18 cellular contexts compared by ENCODE assay signal in genomic region chr6:104702126-104702841, GRCh38.
DNase-seq lines count a peak whose midpoint lies in the region; ATAC-seq and TF ChIP-seq lines count a peak whose summit lies in the region.
"Had no signal": no experiment of that assay in that cellular context is flagged by ENCODE, and none has a peak within 500 bp of the region (broad histone marks: within the 10 kb centered on the region; RNA-seq: fewer than 3 reads in every experiment).

No MANE protein-coding gene starts in this region.

- H3K9me2 ChIP-seq in SK-N-SH: no peaks in the 10 kb centered on the region

- intact Hi-C loops in uterus (cut with DNase I; ENCODE audit: low total_unique reads): no loop called here

- H3K9ac ChIP-seq in SK-N-SH: no peak overlapping the region
- H3K9ac ChIP-seq: BLaER1 treated with 17β-estradiol and CSF1 and Interleukin-3, amounts not matched to agents 10 nM and 100 nM had no signal

- no peak; the same call in 1 of the 2 replicates for TF ChIP-seq RAD21 in SK-N-SH (IDR thresholded peaks at IDR 0.05; ENCODE audit: low read length)

- H3K27ac ChIP-seq in SK-N-SH (ENCODE audit: low read depth in 2 of 2, low read length in 1 of 2): peak overlapping the region in 1 of 2 experiments; percentile 72; a peak in 2 of 4 replicates
- no peak overlapping the region for H3K27ac ChIP-seq in uterus

- DNase-seq in G401 (ENCODE audit: low spot score) (peak; percentile 59), SK-N-SH (peak; percentile 44), endothelial cell (ENCODE audit: low spot score) (no peak), osteocyte (ENCODE audit: extremely low spot score, unreplicated experiment) (no peak), uterus (no peak), NAMALWA (ENCODE audit: low spot score) (no peak)
- no peak for DNase-seq in activated CD8-positive, alpha-beta T cell treated with anti-CD3 and anti-CD28 coated beads, Interleukin-2, amount 10 ng/mL, durations not matched to agents 7 days and 5 days
- DNase-seq: CD8-positive, alpha-beta memory T cell; DMS79 treated with DMSO at 0.1 percent for 48 hours; MV-4-11; NCI-H1417; NCI-H187; NCI-H2107; NCI-H510A; NCI-H748 treated with DMSO at 0.1 percent for 48 hours; SHP77 had no signal

- H3K79me2 ChIP-seq in SK-N-SH (ENCODE audit: insufficient read depth): no peaks in the 10 kb centered on the region

- no peak overlapping the region for H2AFZ ChIP-seq in SK-N-SH (ENCODE audit: low read depth)

- H3K4me3 Mint-ChIP-seq in endothelial cell (ENCODE audit: unreplicated experiment) (no peak overlapping the region), osteocyte (ENCODE audit: unreplicated experiment) (no peak overlapping the region)
- H3K4me3 Mint-ChIP-seq in activated CD8-positive, alpha-beta T cell treated with anti-CD3 and anti-CD28 coated beads, Interleukin-2, amount 10 ng/mL, durations not matched to agents 7 days and 5 days: no peak overlapping the region
- H3K4me3 Mint-ChIP-seq: CD8-positive, alpha-beta memory T cell had no signal

- H3K27ac Mint-ChIP-seq in endothelial cell (ENCODE audit: unreplicated experiment) (peak overlapping the region; percentile 81), osteocyte (ENCODE audit: unreplicated experiment) (peak overlapping the region; percentile 2)
- H3K27ac Mint-ChIP-seq in activated CD8-positive, alpha-beta T cell treated with anti-CD3 and anti-CD28 coated beads, Interleukin-2, amount 10 ng/mL, durations not matched to agents 7 days and 5 days: no peak overlapping the region

- no peak overlapping the region for H3K4me3 ChIP-seq in SK-N-SH (ENCODE audit: low read depth in 2 of 2, low read length in 1 of 2)
- no peak overlapping the region for H3K4me3 ChIP-seq in uterus
- H3K4me3 ChIP-seq: BLaER1 treated with 17β-estradiol and CSF1 and Interleukin-3, amounts not matched to agents 10 nM and 100 nM; HAP-1 had no signal

- H3K9me3 Mint-ChIP-seq in endothelial cell (ENCODE audit: unreplicated experiment): no peaks in the 10 kb centered on the region
- peaks cover 3% of the 10 kb centered on the region for H3K9me3 Mint-ChIP-seq in osteocyte (ENCODE audit: unreplicated experiment)
- no peaks in the 10 kb centered on the region for H3K9me3 Mint-ChIP-seq in activated CD8-positive, alpha-beta T cell treated with anti-CD3 and anti-CD28 coated beads, Interleukin-2, amount 10 ng/mL, durations not matched to agents 7 days and 5 days (ENCODE audit: insufficient read depth)
- H3K9me3 Mint-ChIP-seq: CD8-positive, alpha-beta memory T cell had no signal

- peak in 1 of 2 experiments; percentile 72; a peak in 2 of 4 replicates for TF ChIP-seq EP300 in SK-N-SH (IDR thresholded peaks at IDR 0.05; ENCODE audit: borderline replicate concordance in 1 of 2, low read depth in 1 of 2, low read length in 1 of 2)

- H3K27me3 Mint-ChIP-seq in endothelial cell (ENCODE audit: unreplicated experiment) (peaks cover 7% of the 10 kb centered on the region), osteocyte (ENCODE audit: unreplicated experiment) (no peaks in the 10 kb centered on the region)
- no peaks in the 10 kb centered on the region for H3K27me3 Mint-ChIP-seq in activated CD8-positive, alpha-beta T cell treated with anti-CD3 and anti-CD28 coated beads, Interleukin-2, amount 10 ng/mL, durations not matched to agents 7 days and 5 days (ENCODE audit: low read depth)

- no peak overlapping the region for H3K4me2 ChIP-seq in SK-N-SH

- H3K4me1 Mint-ChIP-seq in endothelial cell (ENCODE audit: unreplicated experiment) (peaks cover 64% of the 10 kb centered on the region), osteocyte (ENCODE audit: unreplicated experiment) (peaks cover 58% of the 10 kb centered on the region)
- H3K4me1 Mint-ChIP-seq in activated CD8-positive, alpha-beta T cell treated with anti-CD3 and anti-CD28 coated beads, Interleukin-2, amount 10 ng/mL, durations not matched to agents 7 days and 5 days (ENCODE audit: low read depth): peaks cover 36% of the 10 kb centered on the region

- POLR2A ChIA-PET in SK-N-SH (lab: Yijun Ruan, JAX): no interaction called here
- POLR2A ChIA-PET in activated CD8-positive, alpha-beta T cell treated with anti-CD3 and anti-CD28 coated beads, Interleukin-2, amount 10 ng/mL, durations not matched to agents 7 days and 5 days (lab: Charles Lee): no interaction called here

- CTCF ChIA-PET in SK-N-SH (lab: Yijun Ruan, JAX): interaction anchor here (0.8 to 1.3 kb wide), 2 partner anchors 26 to 274 kb away, joined by 3 read pairs; no protein-coding TSS in a partner anchor
- CTCF ChIA-PET in activated CD8-positive, alpha-beta T cell treated with anti-CD3 and anti-CD28 coated beads, Interleukin-2, amount 10 ng/mL, durations not matched to agents 7 days and 5 days (lab: Charles Lee): interaction anchor here (1.2 to 1.5 kb wide), 2 partner anchors 10 to 12 kb away, joined by 3 to 4 read pairs; no protein-coding TSS in a partner anchor

- in situ Hi-C loops in G401 (cut with HindIII; ENCODE audit: low sequenced_read_pairs): no loop called here

- H3K36me3 Mint-ChIP-seq in endothelial cell (ENCODE audit: low read depth, unreplicated experiment) (no peaks in the 10 kb centered on the region), osteocyte (ENCODE audit: unreplicated experiment) (no peaks in the 10 kb centered on the region)
- H3K36me3 Mint-ChIP-seq in activated CD8-positive, alpha-beta T cell treated with anti-CD3 and anti-CD28 coated beads, Interleukin-2, amount 10 ng/mL, durations not matched to agents 7 days and 5 days (ENCODE audit: low read depth): peaks cover 3% of the 10 kb centered on the region
- H3K36me3 Mint-ChIP-seq: CD8-positive, alpha-beta memory T cell had no signal

- peaks cover 4% of the 10 kb centered on the region for H3F3A ChIP-seq in SK-N-SH (replicated peaks; ENCODE audit: insufficient read depth)

- peaks cover 6 to 8% of the 10 kb centered on the region in 2 experiments; a peak in 3 of 4 replicates for H3K4me1 ChIP-seq in SK-N-SH (ENCODE audit: control insufficient read depth in 1 of 2, insufficient read depth in 2 of 2, low read depth in 1 of 2, low read length in 1 of 2)
- no peaks in the 10 kb centered on the region for H3K4me1 ChIP-seq in uterus
- H3K4me1 ChIP-seq: HAP-1 had no signal

- H3K27me3 ChIP-seq in SK-N-SH (ENCODE audit: insufficient read depth) (no peaks in the 10 kb centered on the region), uterus (no peaks in the 10 kb centered on the region)
- H3K27me3 ChIP-seq: BLaER1 treated with 17β-estradiol and CSF1 and Interleukin-3, amounts not matched to agents 10 nM and 100 nM had no signal

- TF ChIP-seq CTCF in SK-N-SH (IDR thresholded peaks at IDR 0.05) (no peak), endothelial cell (IDR thresholded peaks at IDR 0.05; ENCODE audit: unreplicated experiment) (no peak), osteocyte (IDR thresholded peaks at IDR 0.05) (no peak), uterus (IDR thresholded peaks at IDR 0.05) (no peak)

- no peaks in the 10 kb centered on the region for H4K20me1 ChIP-seq in SK-N-SH (ENCODE audit: insufficient read depth)
- H4K20me1 ChIP-seq: BLaER1 treated with 17β-estradiol and CSF1 and Interleukin-3, amounts not matched to agents 10 nM and 100 nM had no signal

- no peak for ATAC-seq in activated CD8-positive, alpha-beta T cell treated with anti-CD3 and anti-CD28 coated beads, Interleukin-2, amount 10 ng/mL, durations not matched to agents 7 days and 5 days

- H3K9me3 ChIP-seq in SK-N-SH (no peaks in the 10 kb centered on the region), uterus (no peaks in the 10 kb centered on the region)
- H3K9me3 ChIP-seq: HAP-1 had no signal

- no peak for TF ChIP-seq POLR2A in uterus (IDR thresholded peaks at IDR 0.05)

- 46% methylated on average over 5 of the region's 5 CpGs for whole genome bisulfite sequencing in SK-N-SH (ENCODE audit: low lambda C conversion rate)

- H3K36me3 ChIP-seq in SK-N-SH (replicated peaks in 1 of 2; ENCODE audit: control insufficient read depth in 1 of 2, insufficient read depth in 2 of 2, low read length in 1 of 2) (no peaks in the 10 kb centered on the region), uterus (no peaks in the 10 kb centered on the region)
- H3K36me3 ChIP-seq: BLaER1 treated with 17β-estradiol and CSF1 and Interleukin-3, amounts not matched to agents 10 nM and 100 nM; HAP-1 had no signal

TF ChIP-seq in SK-N-SH, 30 proteins besides CTCF, POLR2A, EP300 and RAD21:
- peak; percentile 48; the same call in 1 of the 2 replicates for TF ChIP-seq GATA2 (CRISPR knock-in tag; IDR thresholded peaks at IDR 0.05)
- TF ChIP-seq, protein P1, sequence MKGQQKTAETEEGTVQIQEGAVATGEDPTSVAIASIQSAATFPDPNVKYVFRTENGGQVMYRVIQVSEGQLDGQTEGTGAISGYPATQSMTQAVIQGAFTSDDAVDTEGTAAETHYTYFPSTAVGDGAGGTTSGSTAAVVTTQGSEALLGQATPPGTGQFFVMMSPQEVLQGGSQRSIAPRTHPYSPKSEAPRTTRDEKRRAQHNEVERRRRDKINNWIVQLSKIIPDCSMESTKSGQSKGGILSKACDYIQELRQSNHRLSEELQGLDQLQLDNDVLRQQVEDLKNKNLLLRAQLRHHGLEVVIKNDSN (IDR thresholded peaks at IDR 0.05; ENCODE audit: borderline replicate concordance, low read depth): no peak
- 0 out of 2 replicates have a peak, but pooled peaks have one; percentile 17 for TF ChIP-seq FOXJ3 (CRISPR knock-in tag; IDR thresholded peaks at IDR 0.05)
- peak; percentile 46; the same call in 1 of the 2 replicates for TF ChIP-seq RCOR1 (IDR thresholded peaks at IDR 0.05; ENCODE audit: low read length)

Comparison
In these comparisons a context has a peak if more than half of its experiments do, and no peak if none do; other contexts are left out.
1. DNase-seq: peak in G401 (single experiment) and SK-N-SH (single experiment); none in endothelial cell (single experiment), osteocyte (single experiment), uterus (0 of 2), NAMALWA (single experiment) and activated CD8-positive, alpha-beta T cell treated with anti-CD3 and anti-CD28 coated beads, Interleukin-2, amount 10 ng/mL, durations not matched to agents 7 days and 5 days (single experiment).